ENCODE assay signal across 8 cellular contexts in the genomic region with DNA sequence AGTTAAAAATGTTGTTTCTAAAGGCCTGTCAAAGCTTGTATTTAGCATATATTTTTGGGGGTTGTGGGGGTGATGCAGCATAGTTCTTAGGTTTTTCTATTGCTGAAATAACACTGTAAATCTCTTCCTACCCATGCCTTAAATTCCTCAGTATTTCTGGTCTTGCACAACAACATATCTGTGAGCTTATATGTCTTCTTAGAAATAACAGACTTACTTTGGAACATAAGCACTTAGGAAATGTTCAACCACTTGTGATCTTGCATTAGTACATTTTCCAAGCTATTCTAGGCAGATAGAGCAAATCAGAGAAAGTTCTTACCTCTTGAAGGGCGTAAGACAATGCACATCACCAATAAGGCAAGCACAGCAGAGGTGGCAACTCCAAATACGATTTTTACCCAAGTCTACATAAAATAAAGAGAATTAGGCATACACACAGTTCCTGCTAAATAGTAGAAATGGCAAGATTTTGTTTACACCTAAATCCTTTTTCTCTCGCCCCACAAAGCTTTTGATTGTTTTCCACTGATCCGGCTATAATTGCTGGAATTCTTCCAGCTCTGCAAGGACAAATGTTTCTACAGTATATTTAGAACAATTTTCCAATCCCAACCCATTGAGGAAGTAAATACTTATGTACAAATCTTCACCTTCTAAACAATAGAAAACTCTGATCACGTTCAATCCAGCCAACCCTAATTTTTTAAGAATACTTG. TPM values are rescaled to one million over a fixed set of nuclear protein-coding genes. Genes with fewer than 3 reads are reported as not detected.
DNase-seq lines count a peak whose midpoint lies in the region; ATAC-seq and TF ChIP-seq lines count a peak whose summit lies in the region.

No MANE protein-coding gene starts in this region.

- H3K4me1 ChIP-seq in esophagus squamous epithelium = peaks cover 3 to 20% (median 10%) of the 10 kb centered on the region in 3 donors

- 39 to 52% methylated on average over 5 of the region's 5 CpGs for WGBS in esophagus squamous epithelium, 2 donors

- H3K36me3 ChIP-seq in BJ (ENCODE audit: control insufficient read depth, insufficient read depth, low read length) (0 out of 2 replicates have a peak, but pooled peaks cover 2% of the 10 kb centered on the region), esophagus squamous epithelium (no peaks in the 10 kb centered on the region)

- H3K27me3 ChIP-seq in BJ (ENCODE audit: control insufficient read depth, insufficient read depth, low read length) = no peaks in the 10 kb centered on the region
- no peaks in the 10 kb centered on the region for H3K27me3 ChIP-seq in esophagus squamous epithelium

- POLR2A ChIA-PET in BJ (lab: Charles Lee) = interaction anchor here (0.7 to 1.0 kb wide), 2 partner anchors 9 to 56 kb away, joined by 4 to 5 read pairs; no protein-coding TSS in a partner anchor

- intact Hi-C loops in esophagus squamous epithelium (cut with DNase I) = no loop called here

- TF ChIP-seq CTCF in BJ (IDR thresholded peaks at IDR 0.05; ENCODE audit: insufficient read depth, low read depth, low read length) = no peak
- no peak for TF ChIP-seq CTCF in esophagus squamous epithelium (IDR thresholded peaks at IDR 0.05)

- no peak for ATAC-seq in GM21526 (IDR thresholded peaks at IDR 0.05; ENCODE audit: low FRiP score, unreplicated experiment)

- peak overlapping the region; percentile 12 to 71 (median 40) for H3K27ac ChIP-seq in esophagus squamous epithelium

- DNase-seq in BJ (ENCODE audit: low read depth) (peak; percentile 73), RPMI7951 (ENCODE audit: low read depth) (peak; percentile 42), esophagus squamous epithelium (lab: John Stamatoyannopoulos, UW) (no peak), pons (ENCODE audit: low spot score) (peak; percentile 49), DMS53 treated with DMSO at 0.1 percent for 48 hours (lab: John Stamatoyannopoulos, UW; ENCODE audit: unreplicated experiment) (no peak), NCI-H82 (lab: John Stamatoyannopoulos, UW) (no peak), AG20443 (ENCODE audit: low spot score) (no peak)

- CTCF ChIA-PET in BJ (lab: Yijun Ruan, JAX) = interaction anchor here (0.7 to 4.3 kb wide), 7 partner anchors 11 to 126 kb away, joined by 3 to 40 read pairs (median 3); no protein-coding TSS in a partner anchor

- no peaks in the 10 kb centered on the region for H3K9me3 ChIP-seq in esophagus squamous epithelium

- H3K4me3 ChIP-seq in BJ (ENCODE audit: low read depth, low read length) (peak overlapping the region; percentile 51), esophagus squamous epithelium (peak overlapping the region in 3 of 4 donors; percentile 18 to 47 (median 26))

- TF ChIP-seq POLR2A in esophagus squamous epithelium (IDR thresholded peaks at IDR 0.05) = no peak

RNA-seq across cellular contexts. Expression of gene FAP, which starts 0.5 kb away (rescaled TPM):
- polyA plus RNA-seq in BJ (2011; rRNA removed) = 135 and 263 TPM in 2 replicates
- 80.1 and 88.5 TPM in 2 replicates for polyA minus RNA-seq in BJ (2011; rRNA and poly(A)+ RNA removed)
- total RNA-seq in RPMI7951 (2014; rRNA removed; shearing (Covaris generic)) = 142 and 170 TPM in 2 replicates
- total RNA-seq in esophagus squamous epithelium = 1 to 10 TPM in 3 of 4 donors, under 1 TPM in 1; 0.91 to 6.5 (median 2.1) TPM

Comparison
In these comparisons a context has a peak if more than half of its experiments do, and no peak if none do; other contexts are left out.
1. DNase-seq: peak in BJ (single experiment), RPMI7951 (single experiment) and pons (single experiment); none in esophagus squamous epithelium (single experiment), DMS53 treated with DMSO at 0.1 percent for 48 hours (single experiment), NCI-H82 (single experiment) and AG20443 (single experiment).
2. RNA of gene FAP, which starts 0.5 kb away (total RNA-seq): 142 to 170 TPM in RPMI7951; 0.91 to 6.5 TPM in esophagus squamous epithelium; every median in the first group is over 10 times any median in the second.